ENCODE assay signal across 1 cellular context in genomic region chr6:56524891-56525703, GRCh38.
A peak's percentile ranks its signal among the peaks of the same experiment; 100 is the strongest.
TF ChIP-seq lines count a peak whose summit lies in the region.

No MANE protein-coding gene starts in this region.

TF ChIP-seq in SK-N-SH, 30 proteins besides CTCF, POLR2A, EP300 and RAD21 (continued from another document):
- TF ChIP-seq ZBTB33 (IDR thresholded peaks at IDR 0.05; ENCODE audit: borderline replicate concordance, low read depth) = peak; percentile 33; the same call in 1 of the 2 replicates
- no peak for TF ChIP-seq FOXJ3 (CRISPR knock-in tag; IDR thresholded peaks at IDR 0.05)
- TF ChIP-seq POLR2AphosphoS5 (IDR thresholded peaks at IDR 0.05; ENCODE audit: low read depth, low read length) = peak; percentile 74; the same call in 1 of the 2 replicates
- peak; percentile 92 for TF ChIP-seq TCF12 (IDR thresholded peaks at IDR 0.05)
- TF ChIP-seq NFIC (IDR thresholded peaks at IDR 0.05; ENCODE audit: borderline replicate concordance) = peak; percentile 94
- peak; percentile 89 for TF ChIP-seq FOSL2 (IDR thresholded peaks at IDR 0.05; ENCODE audit: borderline replicate concordance, low read depth)
- no peak for TF ChIP-seq USF1 (IDR thresholded peaks at IDR 0.05; ENCODE audit: borderline replicate concordance, low read depth)
